Comparison of ENCODE assay signal across 15 cellular contexts in the genomic region with DNA sequence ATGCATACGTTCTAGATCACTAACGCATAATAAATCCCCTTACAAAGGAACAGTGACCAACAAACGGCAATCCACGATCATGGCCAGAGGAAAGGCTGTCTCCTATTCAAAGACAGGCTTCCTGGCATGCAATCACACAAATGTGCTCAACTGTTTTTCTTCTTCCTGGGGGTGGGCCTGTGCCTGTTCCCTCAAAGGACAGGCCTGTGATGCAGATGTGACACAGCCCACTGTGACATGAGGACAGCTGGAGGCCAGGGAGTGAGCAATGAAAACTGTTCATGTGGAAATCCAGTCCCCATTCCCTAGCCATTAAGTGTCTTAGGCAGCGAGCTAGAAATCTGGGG.
DNase-seq lines count a peak whose midpoint lies in the region; FAIRE-seq and TF ChIP-seq lines count a peak whose summit lies in the region.
"Had no signal": no experiment of that assay in that cellular context is flagged by ENCODE, and none has a peak within 500 bp of the region (broad histone marks: within the 10 kb centered on the region; RNA-seq: fewer than 3 reads in every experiment).

No MANE protein-coding gene starts in this region.

- H3K27ac Mint-ChIP-seq in type B pancreatic cell: peak overlapping the region; percentile 31
- H3K27ac Mint-ChIP-seq: activated T-helper 2 cell treated with anti-CD3 and anti-CD28 coated beads, Interferon-gamma antibody, Interleukin-2, Interleukin-4, amounts not matched to agents 10 μg/mL and 5 μg/mL and 100 μg/mL, durations not matched to agents 14 hours and 24 hours and 36 hours; CD4-positive, CD25-positive, alpha-beta regulatory T cell; stimulated activated memory B cell treated with anti-CD40 and anti-IgM and Interleukin-4, amounts not matched to agents 10 μg/mL and 1 μg/mL and 100 μg/mL, for 72 hours had no signal

- intact Hi-C loops in esophagus squamous epithelium (cut with DNase I): no loop called here

- H3K4me1 Mint-ChIP-seq in type B pancreatic cell (ENCODE audit: unreplicated experiment): peaks cover 27% of the 10 kb centered on the region
- H3K4me1 Mint-ChIP-seq: CD4-positive, CD25-positive, alpha-beta regulatory T cell; stimulated activated memory B cell treated with anti-CD40 and anti-IgM and Interleukin-4, amounts not matched to agents 10 μg/mL and 1 μg/mL and 100 μg/mL, for 72 hours had no signal

- H3K4me1 ChIP-seq in esophagus squamous epithelium (peaks cover 0 to 29% (median 17%) of the 10 kb centered on the region in 3 donors), muscle layer of colon (ENCODE audit: insufficient read depth, low read length) (peaks cover 68% of the 10 kb centered on the region)
- H3K4me1 ChIP-seq: psoas muscle had no signal

- peaks cover 22% of the 10 kb centered on the region for H3K36me3 Mint-ChIP-seq in type B pancreatic cell
- H3K36me3 Mint-ChIP-seq: CD4-positive, CD25-positive, alpha-beta regulatory T cell; stimulated activated memory B cell treated with anti-CD40 and anti-IgM and Interleukin-4, amounts not matched to agents 10 μg/mL and 1 μg/mL and 100 μg/mL, for 72 hours had no signal

- CTCF ChIA-PET in RWPE1 (lab: Yijun Ruan, JAX): interaction anchor here (0.6 to 0.8 kb wide), 2 partner anchors 230 to 319 kb away, joined by 3 to 4 read pairs; no protein-coding TSS in a partner anchor

- POLR2A ChIA-PET in RWPE1 (lab: Yijun Ruan, JAX; ENCODE audit: low non-redundant PET): no interaction called here

- H3K36me3 ChIP-seq in esophagus squamous epithelium (no peaks in the 10 kb centered on the region), muscle layer of colon (ENCODE audit: insufficient read depth, low read length) (no peaks in the 10 kb centered on the region)

- H3K9me3 Mint-ChIP-seq in type B pancreatic cell: peaks cover 31% of the 10 kb centered on the region
- H3K9me3 Mint-ChIP-seq: activated T-helper 2 cell treated with anti-CD3 and anti-CD28 coated beads, Interferon-gamma antibody, Interleukin-2, Interleukin-4, amounts not matched to agents 10 μg/mL and 5 μg/mL and 100 μg/mL, durations not matched to agents 14 hours and 24 hours and 36 hours had no signal

- peaks cover 9% of the 10 kb centered on the region for H3K27me3 Mint-ChIP-seq in type B pancreatic cell

- no peak overlapping the region for H3K4me3 ChIP-seq in esophagus squamous epithelium
- H3K4me3 ChIP-seq in muscle layer of colon (ENCODE audit: low read depth in 1 of 2, low read length in 2 of 2): peak overlapping the region in 1 of 2 donors; percentile 6
- H3K4me3 ChIP-seq: psoas muscle had no signal

- H3K27me3 ChIP-seq in esophagus squamous epithelium (peaks cover 0 to 19% (median 0%) of the 10 kb centered on the region in 4 donors), muscle layer of colon (ENCODE audit: control insufficient read depth in 1 of 2, insufficient read depth in 2 of 2, low read length in 2 of 2) (no peaks in the 10 kb centered on the region)

- DNase-seq in RWPE1 (ENCODE audit: low spot score) (no peak), esophagus squamous epithelium (lab: John Stamatoyannopoulos, UW) (no peak), type B pancreatic cell (ENCODE audit: extremely low spot score, unreplicated experiment) (no peak), GM12891 (ENCODE audit: insufficient read length, low spot score) (no peak), Kasumi-1 (lab: John Stamatoyannopoulos, UW) (no peak), NOMO-1 treated with DMSO at 0.1 percent for 48 hours (lab: John Stamatoyannopoulos, UW; ENCODE audit: unreplicated experiment) (no peak)
- DNase-seq: activated CD4-positive, alpha-beta T cell treated with anti-CD3 and anti-CD28 coated beads, Interleukin-2, amount 50 U/mL, for 1 hour; CD4-positive, CD25-positive, alpha-beta regulatory T cell; glutamatergic neuron; H7; psoas muscle; stimulated activated CD4-positive, alpha-beta T cell treated with anti-CD3 and anti-CD28 coated beads, Interleukin-4, amount 100 ng/mL, for 24 hours had no signal

- H3K27ac ChIP-seq in RWPE1 (peak overlapping the region; percentile 92), esophagus squamous epithelium (peak overlapping the region in 3 of 4 donors; percentile 61 to 78 (median 62)), muscle layer of colon (ENCODE audit: low read depth, low read length) (peak overlapping the region; percentile 41)
- H3K27ac ChIP-seq: psoas muscle had no signal

- H3K9me3 ChIP-seq in esophagus squamous epithelium: no peaks in the 10 kb centered on the region
- no peaks in the 10 kb centered on the region for H3K9me3 ChIP-seq in muscle layer of colon (ENCODE audit: low read length)
- H3K9me3 ChIP-seq: psoas muscle had no signal

- H3K4me3 Mint-ChIP-seq in type B pancreatic cell: peak overlapping the region; percentile 4
- H3K4me3 Mint-ChIP-seq: CD4-positive, CD25-positive, alpha-beta regulatory T cell; stimulated activated memory B cell treated with anti-CD40 and anti-IgM and Interleukin-4, amounts not matched to agents 10 μg/mL and 1 μg/mL and 100 μg/mL, for 72 hours had no signal

- FAIRE-seq in GM12891 (lab: Jason Lieb, UNC): no peak

- TF ChIP-seq POLR2A in esophagus squamous epithelium (IDR thresholded peaks at IDR 0.05) (no peak), GM12891 (IDR thresholded peaks at IDR 0.05; ENCODE audit: low read depth, low read length) (no peak)

- no peak overlapping the region for H3K9ac ChIP-seq in muscle layer of colon (ENCODE audit: low read length)

- TF ChIP-seq CTCF in RWPE1 (conservative IDR thresholded peaks at IDR 0.05; ENCODE audit: low read depth): no peak
- TF ChIP-seq CTCF in esophagus squamous epithelium (IDR thresholded peaks at IDR 0.05): no peak
- no peak for TF ChIP-seq CTCF in type B pancreatic cell (conservative IDR thresholded peaks at IDR 0.05)

- 23 to 43% methylated on average over 5 of the region's 5 CpGs for WGBS in esophagus squamous epithelium, 2 donors

TF ChIP-seq in GM12891, 5 proteins besides CTCF, POLR2A, EP300 and RAD21:
- TF ChIP-seq SPI1 (IDR thresholded peaks at IDR 0.05; ENCODE audit: low read depth, low read length) (no peak), TAF1 (IDR thresholded peaks at IDR 0.05; ENCODE audit: low read depth, low read length) (no peak), POLR2AphosphoS5 (IDR thresholded peaks at IDR 0.05; ENCODE audit: low read depth, low read length) (no peak), PAX5 (IDR thresholded peaks at IDR 0.05; ENCODE audit: insufficient read depth, low read length, severe bottlenecking) (no peak), POU2F2 (IDR thresholded peaks at IDR 0.05; ENCODE audit: low read depth, low read length) (no peak)

Comparison
In these comparisons a context has a peak if more than half of its experiments do, and no peak if none do; other contexts are left out.
1. H3K27ac ChIP-seq: peak in every context shown above with its lines; median percentile 92 in RWPE1; 62 in esophagus squamous epithelium; 41 in muscle layer of colon.